In the genomic region with DNA sequence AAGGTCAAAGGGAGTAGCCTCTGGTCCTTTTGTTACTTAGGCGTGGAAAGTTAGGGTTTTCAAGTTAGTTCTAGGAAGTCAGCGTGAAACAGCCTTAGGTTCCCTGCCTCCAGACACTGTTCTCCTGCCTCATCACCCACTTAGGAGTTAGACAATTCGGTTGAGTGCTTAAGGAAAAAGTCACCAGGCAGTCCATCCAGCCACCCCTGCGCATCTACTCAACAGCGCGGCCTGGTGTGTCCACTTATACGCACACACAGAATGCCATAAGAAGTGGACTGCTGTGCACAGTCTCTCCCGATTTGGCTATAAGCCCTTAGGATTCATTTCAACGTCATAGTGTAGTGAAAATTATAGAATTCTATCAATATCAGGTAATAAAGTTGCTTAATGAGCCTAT, we compare ENCODE assay signal across 1 cellular context.
TF ChIP-seq lines count a peak whose summit lies in the region.

No MANE protein-coding gene starts in this region.

TF ChIP-seq in K562, 482 proteins besides CTCF, POLR2A, EP300 and RAD21 (continued from another document):
- TF ChIP-seq, protein P1, sequence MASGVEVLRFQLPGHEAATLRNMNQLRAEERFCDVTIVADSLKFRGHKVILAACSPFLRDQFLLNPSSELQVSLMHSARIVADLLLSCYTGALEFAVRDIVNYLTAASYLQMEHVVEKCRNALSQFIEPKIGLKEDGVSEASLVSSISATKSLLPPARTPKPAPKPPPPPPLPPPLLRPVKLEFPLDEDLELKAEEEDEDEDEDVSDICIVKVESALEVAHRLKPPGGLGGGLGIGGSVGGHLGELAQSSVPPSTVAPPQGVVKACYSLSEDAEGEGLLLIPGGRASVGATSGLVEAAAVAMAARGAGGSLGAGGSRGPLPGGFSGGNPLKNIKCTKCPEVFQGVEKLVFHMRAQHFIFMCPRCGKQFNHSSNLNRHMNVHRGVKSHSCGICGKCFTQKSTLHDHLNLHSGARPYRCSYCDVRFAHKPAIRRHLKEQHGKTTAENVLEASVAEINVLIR (CRISPR knock-in tag; IDR thresholded peaks at IDR 0.05): no peak
- no peak for TF ChIP-seq HDAC1 (IDR thresholded peaks at IDR 0.05)
- TF ChIP-seq E2F8 (IDR thresholded peaks at IDR 0.05; ENCODE audit: low read depth, partially characterized antibody): no peak
- no peak for TF ChIP-seq FOXK2 (conservative IDR thresholded peaks at IDR 0.05 in 1 of 2, IDR thresholded peaks at IDR 0.05 in 1 of 2; ENCODE audit: low read depth in 2 of 2)
